ENCODE assay signal across 1 cellular context in genomic region chr4:1928356-1929235, GRCh38.
TF ChIP-seq lines count a peak whose summit lies in the region.

No MANE protein-coding gene starts in this region.

TF ChIP-seq in HEK293, 187 proteins besides CTCF, POLR2A, EP300 and RAD21 (continued from another document):
- TF ChIP-seq ZBTB10 (tag by site-specific recombination; IDR thresholded peaks at IDR 0.05) (no peak), EGR2 (tag by site-specific recombination; IDR thresholded peaks at IDR 0.05; ENCODE audit: low read depth) (peak; percentile 90), ZNF513 (tag by site-specific recombination; IDR thresholded peaks at IDR 0.05) (no peak), ZNF571 (tag by site-specific recombination; IDR thresholded peaks at IDR 0.05) (no peak), ZNF18 (tag by site-specific recombination; IDR thresholded peaks at IDR 0.05) (no peak), ZNF280C (tag by site-specific recombination; IDR thresholded peaks at IDR 0.05) (no peak), REPIN1 (tag by site-specific recombination; IDR thresholded peaks at IDR 0.05; ENCODE audit: low read depth) (no peak), KLF1 (tag by site-specific recombination; IDR thresholded peaks at IDR 0.05) (peak; percentile 86), ZNF121 (tag by site-specific recombination; IDR thresholded peaks at IDR 0.05) (no peak), ZNF626 (tag by site-specific recombination; IDR thresholded peaks at IDR 0.05) (no peak), FEZF1 (tag by site-specific recombination; IDR thresholded peaks at IDR 0.05) (no peak), ZNF302 (tag by site-specific recombination; IDR thresholded peaks at IDR 0.05; ENCODE audit: low read depth) (no peak), ZNF48 (tag by site-specific recombination; IDR thresholded peaks at IDR 0.05) (no peak), ZNF514 (tag by site-specific recombination; IDR thresholded peaks at IDR 0.05) (no peak), ZNF518A (tag by site-specific recombination; conservative IDR thresholded peaks at IDR 0.05; ENCODE audit: low read depth) (no peak), ZNF670 (tag by site-specific recombination; IDR thresholded peaks at IDR 0.05; ENCODE audit: low read depth) (no peak), ZNF624 (tag by site-specific recombination; IDR thresholded peaks at IDR 0.05) (no peak), PRDM1 (tag by site-specific recombination; IDR thresholded peaks at IDR 0.05) (no peak), ZNF76 (tag by site-specific recombination; IDR thresholded peaks at IDR 0.05; ENCODE audit: borderline replicate concordance, low read depth) (no peak), KLF9 (tag by site-specific recombination; IDR thresholded peaks at IDR 0.05; ENCODE audit: low read depth) (no peak), GFI1B (tag by site-specific recombination; IDR thresholded peaks at IDR 0.05) (no peak), ZBTB8A (tag by site-specific recombination; IDR thresholded peaks at IDR 0.05) (no peak), ZBTB49 (tag by site-specific recombination; IDR thresholded peaks at IDR 0.05; ENCODE audit: low read depth) (no peak), BCL6B (tag by site-specific recombination; IDR thresholded peaks at IDR 0.05) (no peak), ZNF202 (tag by site-specific recombination; IDR thresholded peaks at IDR 0.05; ENCODE audit: borderline replicate concordance) (no peak), ZNF610 (tag by site-specific recombination; IDR thresholded peaks at IDR 0.05; ENCODE audit: borderline replicate concordance) (no peak), ZNF585B (tag by site-specific recombination; IDR thresholded peaks at IDR 0.05) (no peak), GLI2 (tag by site-specific recombination; IDR thresholded peaks at IDR 0.05; ENCODE audit: borderline replicate concordance, low read depth) (no peak), ZEB2 (tag by site-specific recombination; IDR thresholded peaks at IDR 0.05) (no peak), ZNF501 (tag by site-specific recombination; IDR thresholded peaks at IDR 0.05) (no peak)
